Comparison of ENCODE assay signal across 14 cellular contexts in the genomic region with DNA sequence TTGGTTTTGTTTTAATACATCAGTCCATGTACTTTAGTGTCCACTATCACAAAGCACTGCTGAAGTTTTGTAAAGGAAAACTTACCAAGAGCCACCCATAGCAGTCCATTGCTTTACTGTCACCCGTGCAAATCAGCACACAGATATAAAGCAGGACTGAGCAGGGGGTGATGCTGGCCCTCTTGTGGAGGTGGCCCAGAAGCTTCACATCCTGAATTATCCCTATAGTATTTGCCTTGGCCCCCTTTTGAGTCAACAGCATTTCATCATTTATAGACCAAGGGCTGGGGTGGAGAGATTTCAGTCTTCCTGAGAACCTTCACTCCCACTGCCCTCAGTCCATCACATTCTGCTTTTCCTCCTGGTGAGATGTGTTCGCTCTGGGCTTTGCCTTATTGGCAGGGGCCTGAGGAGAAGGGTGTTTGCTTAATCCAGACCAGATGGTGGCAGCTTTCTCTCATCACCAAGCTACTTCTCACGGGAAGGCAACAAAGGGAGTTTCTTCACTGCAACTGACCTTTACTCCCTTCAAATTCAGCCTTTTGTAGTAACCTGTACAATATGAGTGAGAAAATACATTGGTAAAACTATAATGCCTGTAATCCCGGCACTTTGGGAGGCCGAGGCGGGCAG. TPM values are rescaled to one million over a fixed set of nuclear protein-coding genes. Genes with fewer than 3 reads are reported as not detected.
DNase-seq lines count a peak whose midpoint lies in the region; ATAC-seq and TF ChIP-seq lines count a peak whose summit lies in the region.
"Had no signal": no experiment of that assay in that cellular context is flagged by ENCODE, and none has a peak within 500 bp of the region (broad histone marks: within the 10 kb centered on the region; RNA-seq: fewer than 3 reads in every experiment).

No MANE protein-coding gene starts in this region.

- TF ChIP-seq CTCF in osteoblast (IDR thresholded peaks at IDR 0.05; ENCODE audit: extremely low read depth, low read depth, low read length): peak; percentile 26

- DNase-seq in ELF-1 (ENCODE audit: low read depth, low spot score): peak; percentile 9
- peak; percentile 36 for DNase-seq in NCI-H82 treated with DMSO at 0.1 percent for 48 hours (lab: John Stamatoyannopoulos, UW; ENCODE audit: unreplicated experiment)
- peak; percentile 80 for DNase-seq in fibroblast of peridontal ligament (ENCODE audit: extremely low read depth)
- DNase-seq in osteoblast (ENCODE audit: insufficient read length, low spot score, missing footprints): peak; percentile 61
- DNase-seq in activated CD4-positive, alpha-beta T cell treated with anti-CD3 and anti-CD28 coated beads for 48 hours: no peak
- DNase-seq: glutamatergic neuron, left lung, NCI-H1092, NCI-H510A treated with DMSO at 0.1 percent for 48 hours, SHP77 had no signal

- H3K4me3 ChIP-seq in osteoblast (ENCODE audit: insufficient read depth, low read length): no peak overlapping the region
- H3K4me3 ChIP-seq: left lung, thyroid gland had no signal

- no peaks in the 10 kb centered on the region for H3K27me3 ChIP-seq in osteoblast (ENCODE audit: insufficient read depth, low read length)
- H3K27me3 ChIP-seq: left lung, thyroid gland had no signal

- H3K36me3 ChIP-seq in osteoblast (ENCODE audit: insufficient read depth, low read length): no peaks in the 10 kb centered on the region
- H3K36me3 ChIP-seq: left lung, thyroid gland had no signal

- H4K20me1 ChIP-seq in osteoblast (ENCODE audit: insufficient read depth, low read length): no peaks in the 10 kb centered on the region

- H3K27ac ChIP-seq in osteoblast (ENCODE audit: low read depth, low read length): no peak overlapping the region
- H3K27ac ChIP-seq: left lung had no signal

- H3K79me2 ChIP-seq in osteoblast (ENCODE audit: insufficient read depth, low read length): no peaks in the 10 kb centered on the region

- no peaks in the 10 kb centered on the region for H3K9me3 ChIP-seq in osteoblast (ENCODE audit: low read depth, low read length)
- H3K9me3 ChIP-seq: left lung, thyroid gland had no signal

- ATAC-seq in HG03342 (IDR thresholded peaks at IDR 0.05; ENCODE audit: unreplicated experiment): no peak
- no peak for ATAC-seq in HG02623 (IDR thresholded peaks at IDR 0.05; ENCODE audit: unreplicated experiment)
- ATAC-seq in GM21529 (IDR thresholded peaks at IDR 0.05; ENCODE audit: unreplicated experiment): no peak

- no peak overlapping the region for H3K4me2 ChIP-seq in osteoblast (ENCODE audit: insufficient read depth, low read length)

- peaks cover 15% of the 10 kb centered on the region for H3K4me1 ChIP-seq in osteoblast (ENCODE audit: insufficient read depth, low read length)
- H3K4me1 ChIP-seq: left lung had no signal

- no peak overlapping the region for H2AFZ ChIP-seq in osteoblast (ENCODE audit: low read length)

RNA-seq across cellular contexts. Expression of a gene that starts 47.7 kb away (rescaled TPM):
- 19.4 and 21.0 TPM in 2 replicates for total RNA-seq in osteoblast
